Comparison of ENCODE assay signal across 28 cellular contexts in the genomic region with DNA sequence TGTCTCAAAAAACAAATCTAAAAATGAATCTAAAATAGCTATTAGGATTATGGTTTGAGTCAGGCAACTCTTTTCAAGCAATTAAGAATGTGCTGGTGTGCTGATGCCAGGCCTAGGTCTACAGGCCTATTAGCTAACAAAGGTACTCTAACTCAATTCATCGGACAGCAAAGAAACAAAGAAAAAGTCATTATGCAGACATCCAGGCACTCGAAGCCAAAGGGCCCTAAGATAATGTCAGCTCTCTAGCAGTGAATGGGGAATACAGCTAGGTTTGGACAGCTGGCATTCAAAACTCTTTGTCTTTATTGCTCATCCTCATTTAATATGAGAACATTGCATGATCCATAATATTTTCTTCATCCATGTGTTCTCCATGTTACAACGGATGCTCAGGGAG.
"Had no signal": no experiment of that assay in that cellular context is flagged by ENCODE, and none has a peak within 500 bp of the region (broad histone marks: within the 10 kb centered on the region; RNA-seq: fewer than 3 reads in every experiment).

No MANE protein-coding gene starts in this region.

- H3K27me3 ChIP-seq: brain microvascular endothelial cell had no signal

- ATAC-seq: activated CD4-positive, alpha-beta T cell treated with anti-CD3 and anti-CD28 coated beads for 36 hours; activated naive CD4-positive, alpha-beta T cell treated with anti-CD3 and anti-CD28 coated beads, Interleukin-2, amount 50 U/mL, for 72 hours; activated T-cell treated with anti-CD3 and anti-CD28 coated beads, Interleukin-2, amount 50 U/mL, for 72 hours; esophagus mucosa had no signal

- H3K27ac ChIP-seq: brain microvascular endothelial cell, coronary artery, dorsolateral prefrontal cortex had no signal

- H3K4me3 ChIP-seq: coronary artery, dorsolateral prefrontal cortex had no signal

- DNase-seq: activated CD4-positive, alpha-beta memory T cell treated with anti-CD3 and anti-CD28 coated beads, Interleukin-2, amount 10 ng/mL, durations not matched to agents 7 days and 5 days; activated CD4-positive, alpha-beta T cell treated with anti-CD3 and anti-CD28 coated beads for 36 hours; activated CD4-positive, alpha-beta T cell treated with anti-CD3 and anti-CD28 coated beads, Interleukin-2, amount 10 ng/mL, durations not matched to agents 24 days and 14 days; activated CD4-positive, alpha-beta T cell treated with anti-CD3 and anti-CD28 coated beads, Interleukin-2, amount 50 U/mL, for 4 hours; activated CD4-positive, CD25-positive, alpha-beta regulatory T cell; activated CD4-positive, CD25-positive, alpha-beta regulatory T cell treated with anti-CD3 and anti-CD28 coated beads, Interleukin-2, amount 50 U/mL, for 72 hours; activated CD8-positive, alpha-beta memory T cell treated with anti-CD3 and anti-CD28 coated beads, Interleukin-2, amount 50 U/mL, for 48 hours; activated gamma-delta T cell; activated naive CD4-positive, alpha-beta T cell; activated naive CD4-positive, alpha-beta T cell treated with anti-CD3 and anti-CD28 coated beads, Interleukin-2, amount 10 ng/mL, durations not matched to agents 7 days and 5 days; activated naive CD8-positive, alpha-beta T cell treated with anti-CD3 and anti-CD28 coated beads, Interleukin-2, amount 10 ng/mL, durations not matched to agents 7 days and 5 days; activated T-cell treated with anti-CD3 and anti-CD28 coated beads for 4 hours; activated T-cell treated with anti-CD3 and anti-CD28 coated beads, Interleukin-2, amount 50 U/mL, for 24 hours; activated T-cell treated with anti-CD3 and anti-CD28 coated beads, Interleukin-2, amount 50 U/mL, for 72 hours; anterior cingulate cortex; brain microvascular endothelial cell; dorsolateral prefrontal cortex; effector memory CD4-positive, alpha-beta T cell; endodermal cell; foreskin fibroblast; head of caudate nucleus; hippocampal formation had no signal

- H3K36me3 ChIP-seq: brain microvascular endothelial cell had no signal

- FAIRE-seq: astrocyte, bronchial epithelial cell, frontal cortex had no signal
